19 cellular contexts compared by ENCODE assay signal in genomic region chr12:54437697-54438096, GRCh38. TPM values are rescaled to one million over a fixed set of nuclear protein-coding genes. Genes with fewer than 3 reads are reported as not detected.
DNase-seq lines count a peak whose midpoint lies in the region; ATAC-seq and TF ChIP-seq lines count a peak whose summit lies in the region.
"Had no signal": no experiment of that assay in that cellular context is flagged by ENCODE, and none has a peak within 500 bp of the region (broad histone marks: within the 10 kb centered on the region; RNA-seq: fewer than 3 reads in every experiment).

No MANE protein-coding gene starts in this region.

- peaks cover 18% of the 10 kb centered on the region for H3K4me1 Mint-ChIP-seq in activated CD4-positive, alpha-beta T cell treated with anti-CD3 and anti-CD28 coated beads, Interleukin-2, amount 10 ng/mL, durations not matched to agents 24 days and 14 days

- H3K4me3 ChIP-seq in sigmoid colon, result no peak overlapping the region
- H3K4me3 ChIP-seq: K562 had no signal

- H3K4me3 Mint-ChIP-seq in activated CD4-positive, alpha-beta T cell treated with anti-CD3 and anti-CD28 coated beads, Interleukin-2, amount 10 ng/mL, durations not matched to agents 24 days and 14 days, result no peak overlapping the region
- H3K4me3 Mint-ChIP-seq: CD14-positive monocyte had no signal

- no peaks in the 10 kb centered on the region for H3K36me3 Mint-ChIP-seq in activated CD4-positive, alpha-beta T cell treated with anti-CD3 and anti-CD28 coated beads, Interleukin-2, amount 10 ng/mL, durations not matched to agents 24 days and 14 days (ENCODE audit: low read depth)
- H3K36me3 Mint-ChIP-seq: CD14-positive monocyte had no signal

- ATAC-seq in GM19463 (IDR thresholded peaks at IDR 0.05; ENCODE audit: unreplicated experiment), result peak; percentile 12
- ATAC-seq: K562 had no signal

- peak overlapping the region; percentile 64 for H3K27ac Mint-ChIP-seq in activated CD4-positive, alpha-beta T cell treated with anti-CD3 and anti-CD28 coated beads, Interleukin-2, amount 10 ng/mL, durations not matched to agents 24 days and 14 days
- H3K27ac Mint-ChIP-seq: CD14-positive monocyte had no signal

- no peak for TF ChIP-seq POLR2A in sigmoid colon (IDR thresholded peaks at IDR 0.05)

- 86 to 88% methylated on average over 3 of the region's 3 CpGs for WGBS in sigmoid colon, 2 donors

- no peaks in the 10 kb centered on the region for H3K27me3 ChIP-seq in sigmoid colon

- H3K4me1 ChIP-seq in sigmoid colon, result peaks cover 0 to 86% (median 53%) of the 10 kb centered on the region in 4 donors

- H3K9me3 ChIP-seq in sigmoid colon, result no peaks in the 10 kb centered on the region

- H3K27ac ChIP-seq in epithelial cell of prostate (peak overlapping the region; percentile 35), sigmoid colon (peak overlapping the region in 3 of 4 donors; percentile 71 to 100 (median 99))

- DNase-seq in activated CD4-positive, alpha-beta T cell treated with anti-CD3 and anti-CD28 coated beads, Interleukin-2, amount 10 ng/mL, durations not matched to agents 24 days and 14 days, result no peak
- DNase-seq in activated CD4-positive, alpha-beta T cell treated with anti-CD3 and anti-CD28 coated beads for 4 hours, result no peak
- DNase-seq in epithelial cell of prostate (ENCODE audit: low read depth, low spot score) (no peak), sigmoid colon (no peak), posterior cingulate gyrus (no peak), dermis blood vessel endothelial cell (no peak), hepatic stellate cell (ENCODE audit: low spot score) (no peak)
- DNase-seq: 8988T, COR-L47, DMS 273 treated with DMSO at 0.1 percent for 48 hours, NCI-H1694 treated with DMSO at 0.1 percent for 48 hours, NCI-H510A, NCI-H748 treated with DMSO at 0.1 percent for 48 hours, SHP77 had no signal

- peaks cover 0 to 5% (median 0%) of the 10 kb centered on the region in 4 donors for H3K36me3 ChIP-seq in sigmoid colon

- H3K9me3 Mint-ChIP-seq in activated CD4-positive, alpha-beta T cell treated with anti-CD3 and anti-CD28 coated beads, Interleukin-2, amount 10 ng/mL, durations not matched to agents 24 days and 14 days, result no peaks in the 10 kb centered on the region
- H3K9me3 Mint-ChIP-seq: CD14-positive monocyte had no signal

- no peak for TF ChIP-seq EP300 in sigmoid colon (IDR thresholded peaks at IDR 0.05)

- TF ChIP-seq CTCF in sigmoid colon (IDR thresholded peaks at IDR 0.05), result no peak

- intact Hi-C loops in activated CD4-positive, alpha-beta T cell treated with anti-CD3 and anti-CD28 coated beads, Interleukin-2, amount 10 ng/mL, durations not matched to agents 24 days and 14 days (cut with micrococcal nuclease), result no loop called here
- intact Hi-C loops in sigmoid colon (cut with DNase I) (no loop called here), posterior cingulate gyrus (cut with DNase I) (no loop called here)

- H3K27me3 Mint-ChIP-seq in activated CD4-positive, alpha-beta T cell treated with anti-CD3 and anti-CD28 coated beads, Interleukin-2, amount 10 ng/mL, durations not matched to agents 24 days and 14 days, result peaks cover 11% of the 10 kb centered on the region

RNA-seq across cellular contexts. Expression of gene ITGA5, which starts 18.6 kb away (rescaled TPM):
- total RNA-seq in activated CD4-positive, alpha-beta T cell treated with anti-CD3 and anti-CD28 coated beads, Interleukin-2, amount 10 ng/mL, durations not matched to agents 24 days and 14 days, result 43.9 and 48.0 TPM in 2 replicates
- total RNA-seq in sigmoid colon, result 100 to 1,000 TPM; 200 to 765 (median 459) TPM
- polyA plus RNA-seq in sigmoid colon, result 10 to 100 TPM in 1 of 3 donors, 1 to 10 TPM in 2; 7.4 to 92.7 (median 7.8) TPM
- total RNA-seq in dermis blood vessel endothelial cell, result 567 and 846 TPM in 2 replicates

RNA-seq across cellular contexts. Expression of gene GTSF1, which starts 35.7 kb away (rescaled TPM):
- total RNA-seq in activated CD4-positive, alpha-beta T cell treated with anti-CD3 and anti-CD28 coated beads, Interleukin-2, amount 10 ng/mL, durations not matched to agents 24 days and 14 days, result 4.8 and 5.5 TPM in 2 replicates
- total RNA-seq in sigmoid colon (not detected), dermis blood vessel endothelial cell (0.34 TPM in 1 of 2 replicates, not detected in the other)
- polyA plus RNA-seq in sigmoid colon, result 1 to 10 TPM in 2 of 3 donors, not detected in 1; 1.4 to 3.6 TPM
- polyA plus RNA-seq: AG04450 had no signal

RNA-seq across cellular contexts. Expression of gene ZNF385A, which starts 53.2 kb away (rescaled TPM):
- total RNA-seq in activated CD4-positive, alpha-beta T cell treated with anti-CD3 and anti-CD28 coated beads, Interleukin-2, amount 10 ng/mL, durations not matched to agents 24 days and 14 days, result 0.84 and 1.2 TPM in 2 replicates
- total RNA-seq in sigmoid colon (10 to 100 TPM in 2 of 4 donors, 1 to 10 TPM in 2; 5.6 to 18.6 (median 10.6) TPM), dermis blood vessel endothelial cell (2.2 and 4.0 TPM in 2 replicates)
- 10 to 100 TPM in 1 of 3 donors, 1 to 10 TPM in 2; 4.4 to 19.2 (median 7.0) TPM for polyA plus RNA-seq in sigmoid colon

RNA-seq across cellular contexts. Expression of gene NCKAP1L, which starts 59.9 kb away (rescaled TPM):
- total RNA-seq in activated CD4-positive, alpha-beta T cell treated with anti-CD3 and anti-CD28 coated beads, Interleukin-2, amount 10 ng/mL, durations not matched to agents 24 days and 14 days, result 98.0 and 99.5 TPM in 2 replicates
- total RNA-seq in sigmoid colon (10 to 100 TPM; 35.0 to 99.7 (median 53.8) TPM), dermis blood vessel endothelial cell (under 0.01 TPM in 1 of 2 replicates, not detected in the other)
- polyA plus RNA-seq in sigmoid colon, result 10 to 100 TPM in 1 of 3 donors, 1 to 10 TPM in 2; 5.4 to 25.9 (median 7.2) TPM
- total RNA-seq: H1 had no signal
- polyA plus RNA-seq: AG04450 had no signal
